In the genomic region with DNA sequence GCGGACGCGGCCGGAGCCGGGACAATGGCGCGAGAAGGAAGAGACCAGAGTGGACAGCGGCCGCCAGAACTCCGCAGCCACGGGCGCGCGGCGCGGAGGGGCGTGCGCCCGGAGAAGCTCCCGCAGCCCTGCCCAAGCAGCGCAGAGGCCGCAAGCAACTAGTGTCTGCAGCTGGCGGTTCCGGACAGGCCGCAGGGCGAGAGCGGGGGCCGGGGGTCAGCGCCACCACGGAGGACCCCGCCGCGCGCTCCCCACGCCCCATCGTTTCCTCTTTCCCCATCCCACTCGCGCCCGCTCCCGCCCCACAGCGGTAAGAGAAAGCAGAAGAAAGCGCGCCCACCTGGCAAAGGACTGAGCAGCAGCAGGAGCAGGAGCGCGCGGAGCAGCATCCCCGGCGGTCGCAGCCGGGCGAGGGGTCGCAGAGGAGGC, we compare ENCODE assay signal across 1 cellular context.
TF ChIP-seq lines count a peak whose summit lies in the region.

No MANE protein-coding gene starts in this region.

TF ChIP-seq in HepG2, 621 proteins besides CTCF, POLR2A, EP300 and RAD21 (continued from another document):
- TF ChIP-seq ZNF451 (CRISPR knock-in tag; IDR thresholded peaks at IDR 0.05) (no peak), CBFB (CRISPR knock-in tag; IDR thresholded peaks at IDR 0.05) (no peak), ZNF431 (CRISPR knock-in tag; IDR thresholded peaks at IDR 0.05; ENCODE audit: borderline replicate concordance, low read depth) (no peak), RELA (CRISPR knock-in tag; IDR thresholded peaks at IDR 0.05) (no peak), NFYB (CRISPR knock-in tag; IDR thresholded peaks at IDR 0.05) (no peak), ZNF781 (CRISPR knock-in tag; IDR thresholded peaks at IDR 0.05; ENCODE audit: borderline replicate concordance, not compliant biosample characterization) (no peak), ASH2L (IDR thresholded peaks at IDR 0.05; ENCODE audit: insufficient read length, low read depth, low read length) (peak; percentile 52), TAF15 (IDR thresholded peaks at IDR 0.05; ENCODE audit: low read depth, low read length, poor library complexity, severe bottlenecking) (peak; percentile 17), ZNF30 (CRISPR knock-in tag; IDR thresholded peaks at IDR 0.05) (no peak), NFYC (CRISPR knock-in tag; IDR thresholded peaks at IDR 0.05) (no peak)
- TF ChIP-seq, protein P1, sequence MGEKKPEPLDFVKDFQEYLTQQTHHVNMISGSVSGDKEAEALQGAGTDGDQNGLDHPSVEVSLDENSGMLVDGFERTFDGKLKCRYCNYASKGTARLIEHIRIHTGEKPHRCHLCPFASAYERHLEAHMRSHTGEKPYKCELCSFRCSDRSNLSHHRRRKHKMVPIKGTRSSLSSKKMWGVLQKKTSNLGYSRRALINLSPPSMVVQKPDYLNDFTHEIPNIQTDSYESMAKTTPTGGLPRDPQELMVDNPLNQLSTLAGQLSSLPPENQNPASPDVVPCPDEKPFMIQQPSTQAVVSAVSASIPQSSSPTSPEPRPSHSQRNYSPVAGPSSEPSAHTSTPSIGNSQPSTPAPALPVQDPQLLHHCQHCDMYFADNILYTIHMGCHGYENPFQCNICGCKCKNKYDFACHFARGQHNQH (CRISPR knock-in tag; IDR thresholded peaks at IDR 0.05) = no peak
- TF ChIP-seq, protein P2, sequence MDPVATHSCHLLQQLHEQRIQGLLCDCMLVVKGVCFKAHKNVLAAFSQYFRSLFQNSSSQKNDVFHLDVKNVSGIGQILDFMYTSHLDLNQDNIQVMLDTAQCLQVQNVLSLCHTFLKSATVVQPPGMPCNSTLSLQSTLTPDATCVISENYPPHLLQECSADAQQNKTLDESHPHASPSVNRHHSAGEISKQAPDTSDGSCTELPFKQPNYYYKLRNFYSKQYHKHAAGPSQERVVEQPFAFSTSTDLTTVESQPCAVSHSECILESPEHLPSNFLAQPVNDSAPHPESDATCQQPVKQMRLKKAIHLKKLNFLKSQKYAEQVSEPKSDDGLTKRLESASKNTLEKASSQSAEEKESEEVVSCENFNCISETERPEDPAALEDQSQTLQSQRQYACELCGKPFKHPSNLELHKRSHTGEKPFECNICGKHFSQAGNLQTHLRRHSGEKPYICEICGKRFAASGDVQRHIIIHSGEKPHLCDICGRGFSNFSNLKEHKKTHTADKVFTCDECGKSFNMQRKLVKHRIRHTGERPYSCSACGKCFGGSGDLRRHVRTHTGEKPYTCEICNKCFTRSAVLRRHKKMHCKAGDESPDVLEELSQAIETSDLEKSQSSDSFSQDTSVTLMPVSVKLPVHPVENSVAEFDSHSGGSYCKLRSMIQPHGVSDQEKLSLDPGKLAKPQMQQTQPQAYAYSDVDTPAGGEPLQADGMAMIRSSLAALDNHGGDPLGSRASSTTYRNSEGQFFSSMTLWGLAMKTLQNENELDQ (CRISPR knock-in tag; IDR thresholded peaks at IDR 0.05; ENCODE audit: borderline replicate concordance) = no peak
- TF ChIP-seq, protein P3, sequence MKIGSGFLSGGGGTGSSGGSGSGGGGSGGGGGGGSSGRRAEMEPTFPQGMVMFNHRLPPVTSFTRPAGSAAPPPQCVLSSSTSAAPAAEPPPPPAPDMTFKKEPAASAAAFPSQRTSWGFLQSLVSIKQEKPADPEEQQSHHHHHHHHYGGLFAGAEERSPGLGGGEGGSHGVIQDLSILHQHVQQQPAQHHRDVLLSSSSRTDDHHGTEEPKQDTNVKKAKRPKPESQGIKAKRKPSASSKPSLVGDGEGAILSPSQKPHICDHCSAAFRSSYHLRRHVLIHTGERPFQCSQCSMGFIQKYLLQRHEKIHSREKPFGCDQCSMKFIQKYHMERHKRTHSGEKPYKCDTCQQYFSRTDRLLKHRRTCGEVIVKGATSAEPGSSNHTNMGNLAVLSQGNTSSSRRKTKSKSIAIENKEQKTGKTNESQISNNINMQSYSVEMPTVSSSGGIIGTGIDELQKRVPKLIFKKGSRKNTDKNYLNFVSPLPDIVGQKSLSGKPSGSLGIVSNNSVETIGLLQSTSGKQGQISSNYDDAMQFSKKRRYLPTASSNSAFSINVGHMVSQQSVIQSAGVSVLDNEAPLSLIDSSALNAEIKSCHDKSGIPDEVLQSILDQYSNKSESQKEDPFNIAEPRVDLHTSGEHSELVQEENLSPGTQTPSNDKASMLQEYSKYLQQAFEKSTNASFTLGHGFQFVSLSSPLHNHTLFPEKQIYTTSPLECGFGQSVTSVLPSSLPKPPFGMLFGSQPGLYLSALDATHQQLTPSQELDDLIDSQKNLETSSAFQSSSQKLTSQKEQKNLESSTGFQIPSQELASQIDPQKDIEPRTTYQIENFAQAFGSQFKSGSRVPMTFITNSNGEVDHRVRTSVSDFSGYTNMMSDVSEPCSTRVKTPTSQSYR (CRISPR knock-in tag; IDR thresholded peaks at IDR 0.05; ENCODE audit: borderline replicate concordance) = no peak
- TF ChIP-seq, protein P4, sequence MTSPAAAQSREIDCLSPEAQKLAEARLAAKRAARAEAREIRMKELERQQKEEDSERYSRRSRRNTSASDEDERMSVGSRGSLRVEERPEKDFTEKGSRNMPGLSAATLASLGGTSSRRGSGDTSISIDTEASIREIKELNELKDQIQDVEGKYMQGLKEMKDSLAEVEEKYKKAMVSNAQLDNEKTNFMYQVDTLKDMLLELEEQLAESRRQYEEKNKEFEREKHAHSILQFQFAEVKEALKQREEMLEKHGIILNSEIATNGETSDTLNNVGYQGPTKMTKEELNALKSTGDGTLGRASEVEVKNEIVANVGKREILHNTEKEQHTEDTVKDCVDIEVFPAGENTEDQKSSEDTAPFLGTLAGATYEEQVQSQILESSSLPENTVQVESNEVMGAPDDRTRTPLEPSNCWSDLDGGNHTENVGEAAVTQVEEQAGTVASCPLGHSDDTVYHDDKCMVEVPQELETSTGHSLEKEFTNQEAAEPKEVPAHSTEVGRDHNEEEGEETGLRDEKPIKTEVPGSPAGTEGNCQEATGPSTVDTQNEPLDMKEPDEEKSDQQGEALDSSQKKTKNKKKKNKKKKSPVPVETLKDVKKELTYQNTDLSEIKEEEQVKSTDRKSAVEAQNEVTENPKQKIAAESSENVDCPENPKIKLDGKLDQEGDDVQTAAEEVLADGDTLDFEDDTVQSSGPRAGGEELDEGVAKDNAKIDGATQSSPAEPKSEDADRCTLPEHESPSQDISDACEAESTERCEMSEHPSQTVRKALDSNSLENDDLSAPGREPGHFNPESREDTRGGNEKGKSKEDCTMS (CRISPR knock-in tag; conservative IDR thresholded peaks at IDR 0.05) = no peak
- TF ChIP-seq, protein P5, sequence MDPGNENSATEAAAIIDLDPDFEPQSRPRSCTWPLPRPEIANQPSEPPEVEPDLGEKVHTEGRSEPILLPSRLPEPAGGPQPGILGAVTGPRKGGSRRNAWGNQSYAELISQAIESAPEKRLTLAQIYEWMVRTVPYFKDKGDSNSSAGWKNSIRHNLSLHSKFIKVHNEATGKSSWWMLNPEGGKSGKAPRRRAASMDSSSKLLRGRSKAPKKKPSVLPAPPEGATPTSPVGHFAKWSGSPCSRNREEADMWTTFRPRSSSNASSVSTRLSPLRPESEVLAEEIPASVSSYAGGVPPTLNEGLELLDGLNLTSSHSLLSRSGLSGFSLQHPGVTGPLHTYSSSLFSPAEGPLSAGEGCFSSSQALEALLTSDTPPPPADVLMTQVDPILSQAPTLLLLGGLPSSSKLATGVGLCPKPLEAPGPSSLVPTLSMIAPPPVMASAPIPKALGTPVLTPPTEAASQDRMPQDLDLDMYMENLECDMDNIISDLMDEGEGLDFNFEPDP (CRISPR knock-in tag; conservative IDR thresholded peaks at IDR 0.05) = no peak
